ENCODE assay signal across 17 cellular contexts in the genomic region with DNA sequence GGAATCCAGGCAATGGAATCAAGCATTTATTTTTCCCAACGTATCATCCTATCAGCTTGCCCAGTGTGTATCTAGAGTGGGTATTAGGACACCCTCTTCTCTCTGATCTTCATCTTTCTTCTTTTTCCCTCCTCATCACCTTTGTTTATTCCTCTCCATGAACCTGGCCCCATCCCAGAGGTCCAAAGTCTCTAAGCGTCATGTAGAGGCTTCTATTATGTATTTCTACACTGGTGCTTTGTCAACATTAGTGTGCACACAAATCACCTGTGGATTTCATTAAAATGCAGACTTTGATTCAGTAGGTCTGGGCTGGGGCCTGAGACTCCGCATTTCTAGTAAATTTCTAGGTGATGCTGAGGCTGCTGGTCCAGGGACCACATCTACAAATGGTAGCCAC. TPM values are rescaled to one million over a fixed set of nuclear protein-coding genes. Genes with fewer than 3 reads are reported as not detected.
"Had no signal": no experiment of that assay in that cellular context is flagged by ENCODE, and none has a peak within 500 bp of the region (broad histone marks: within the 10 kb centered on the region; RNA-seq: fewer than 3 reads in every experiment).

No MANE protein-coding gene starts in this region.

- H3K27ac ChIP-seq: dorsolateral prefrontal cortex, heart left ventricle, sigmoid colon, skin epidermis had no signal

- H3K4me3 ChIP-seq: dorsolateral prefrontal cortex, heart left ventricle, sigmoid colon, skin epidermis had no signal

- H3K9me3 Mint-ChIP-seq: natural killer cell, neural crest cell had no signal

- H3K4me1 Mint-ChIP-seq: natural killer cell had no signal

- DNase-seq: cortex of kidney; dorsolateral prefrontal cortex; effector CD8-positive, alpha-beta T cell; foreskin melanocyte; heart left ventricle; hypothalamus; kidney glomerular epithelial cell; mammary epithelial cell; natural killer cell; posterior cingulate gyrus; sigmoid colon; stimulated activated CD4-positive, alpha-beta T cell treated with anti-CD3 and anti-CD28 coated beads, Interleukin-4, amount 100 ng/mL, for 4 hours; stimulated activated naive CD4-positive, alpha-beta T cell treated with Interleukin-2 at 50 U/mL for 16 hours had no signal

- H3K36me3 Mint-ChIP-seq: natural killer cell had no signal

- FAIRE-seq: islet of Langerhans had no signal

- H3K27me3 ChIP-seq: sigmoid colon had no signal

- ATAC-seq: heart left ventricle had no signal

- H3K36me3 ChIP-seq: heart left ventricle, sigmoid colon had no signal

- H3K4me3 Mint-ChIP-seq: natural killer cell, neural crest cell had no signal

- H3K9me3 ChIP-seq: heart left ventricle, sigmoid colon had no signal

RNA-seq across cellular contexts. Expression of gene PIP5K1B, which starts 19.8 kb away (rescaled TPM):
- total RNA-seq: osteocyte had no signal
- polyA plus RNA-seq: mammary epithelial cell had no signal
